ENCODE assay signal across 1 cellular context in genomic region chr16:89167425-89167941, GRCh38.
TF ChIP-seq lines count a peak whose summit lies in the region.

No MANE protein-coding gene starts in this region.

TF ChIP-seq in HepG2, 621 proteins besides CTCF, POLR2A, EP300 and RAD21 (continued from another document and continues in another):
- TF ChIP-seq ZNF281 (CRISPR knock-in tag; IDR thresholded peaks at IDR 0.05; ENCODE audit: borderline replicate concordance): peak; percentile 100
- TF ChIP-seq ELF3 (CRISPR knock-in tag; IDR thresholded peaks at IDR 0.05): peak; percentile 93
- no peak for TF ChIP-seq ZNF382 (CRISPR knock-in tag; IDR thresholded peaks at IDR 0.05; ENCODE audit: borderline replicate concordance)
- no peak for TF ChIP-seq SOX6 (IDR thresholded peaks at IDR 0.05)
- peak; percentile 84 for TF ChIP-seq SOX6 (CRISPR knock-in tag; IDR thresholded peaks at IDR 0.05)
- no peak for TF ChIP-seq ZNF737 (CRISPR knock-in tag; IDR thresholded peaks at IDR 0.05; ENCODE audit: borderline replicate concordance)
- TF ChIP-seq SRSF1 (optimal IDR thresholded peaks at IDR 0.05; ENCODE audit: low read depth, low read length): peak; percentile 15
- TF ChIP-seq JUN (CRISPR knock-in tag; IDR thresholded peaks at IDR 0.05): 0 out of 2 replicates have a peak, but pooled peaks have one; percentile 53
- peak; percentile 77; the same call in 1 of the 2 replicates for TF ChIP-seq ZKSCAN8 (CRISPR knock-in tag; IDR thresholded peaks at IDR 0.05; ENCODE audit: borderline replicate concordance)
- TF ChIP-seq KLF6 (CRISPR knock-in tag; IDR thresholded peaks at IDR 0.05): no peak
- no peak for TF ChIP-seq RNF219 (CRISPR knock-in tag; IDR thresholded peaks at IDR 0.05)
- TF ChIP-seq MXI1 (IDR thresholded peaks at IDR 0.05; ENCODE audit: borderline replicate concordance, low read depth, low read length): peak; percentile 77; the same call in 1 of the 3 replicates
- peak; percentile 73; the same call in 1 of the 2 replicates for TF ChIP-seq NFKB2 (CRISPR knock-in tag; IDR thresholded peaks at IDR 0.05; ENCODE audit: borderline replicate concordance)
- TF ChIP-seq ZNF616 (CRISPR knock-in tag; IDR thresholded peaks at IDR 0.05; ENCODE audit: low read depth): no peak
- TF ChIP-seq ZNF720 (CRISPR knock-in tag; IDR thresholded peaks at IDR 0.05): no peak
- TF ChIP-seq, protein P1, sequence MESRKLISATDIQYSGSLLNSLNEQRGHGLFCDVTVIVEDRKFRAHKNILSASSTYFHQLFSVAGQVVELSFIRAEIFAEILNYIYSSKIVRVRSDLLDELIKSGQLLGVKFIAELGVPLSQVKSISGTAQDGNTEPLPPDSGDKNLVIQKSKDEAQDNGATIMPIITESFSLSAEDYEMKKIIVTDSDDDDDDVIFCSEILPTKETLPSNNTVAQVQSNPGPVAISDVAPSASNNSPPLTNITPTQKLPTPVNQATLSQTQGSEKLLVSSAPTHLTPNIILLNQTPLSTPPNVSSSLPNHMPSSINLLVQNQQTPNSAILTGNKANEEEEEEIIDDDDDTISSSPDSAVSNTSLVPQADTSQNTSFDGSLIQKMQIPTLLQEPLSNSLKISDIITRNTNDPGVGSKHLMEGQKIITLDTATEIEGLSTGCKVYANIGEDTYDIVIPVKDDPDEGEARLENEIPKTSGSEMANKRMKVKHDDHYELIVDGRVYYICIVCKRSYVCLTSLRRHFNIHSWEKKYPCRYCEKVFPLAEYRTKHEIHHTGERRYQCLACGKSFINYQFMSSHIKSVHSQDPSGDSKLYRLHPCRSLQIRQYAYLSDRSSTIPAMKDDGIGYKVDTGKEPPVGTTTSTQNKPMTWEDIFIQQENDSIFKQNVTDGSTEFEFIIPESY (CRISPR knock-in tag; IDR thresholded peaks at IDR 0.05): peak; percentile 91
- TF ChIP-seq, protein P2, sequence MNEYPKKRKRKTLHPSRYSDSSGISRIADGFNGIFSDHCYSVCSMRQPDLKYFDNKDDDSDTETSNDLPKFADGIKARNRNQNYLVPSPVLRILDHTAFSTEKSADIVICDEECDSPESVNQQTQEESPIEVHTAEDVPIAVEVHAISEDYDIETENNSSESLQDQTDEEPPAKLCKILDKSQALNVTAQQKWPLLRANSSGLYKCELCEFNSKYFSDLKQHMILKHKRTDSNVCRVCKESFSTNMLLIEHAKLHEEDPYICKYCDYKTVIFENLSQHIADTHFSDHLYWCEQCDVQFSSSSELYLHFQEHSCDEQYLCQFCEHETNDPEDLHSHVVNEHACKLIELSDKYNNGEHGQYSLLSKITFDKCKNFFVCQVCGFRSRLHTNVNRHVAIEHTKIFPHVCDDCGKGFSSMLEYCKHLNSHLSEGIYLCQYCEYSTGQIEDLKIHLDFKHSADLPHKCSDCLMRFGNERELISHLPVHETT (CRISPR knock-in tag; conservative IDR thresholded peaks at IDR 0.05): peak; percentile 64; the same call in 1 of the 2 replicates
- no peak for TF ChIP-seq SYNCRIP (IDR thresholded peaks at IDR 0.05; ENCODE audit: insufficient read depth, low read depth, low read length)
- TF ChIP-seq ZBTB25 (CRISPR knock-in tag; IDR thresholded peaks at IDR 0.05): peak; percentile 65; the same call in 1 of the 2 replicates
- TF ChIP-seq NR2F1 (CRISPR knock-in tag; IDR thresholded peaks at IDR 0.05): peak; percentile 52 to 66; a peak in 2 of 4 replicates
- TF ChIP-seq FOXC1 (CRISPR knock-in tag; IDR thresholded peaks at IDR 0.05; ENCODE audit: borderline replicate concordance): peak; percentile 87
- TF ChIP-seq, protein P3, sequence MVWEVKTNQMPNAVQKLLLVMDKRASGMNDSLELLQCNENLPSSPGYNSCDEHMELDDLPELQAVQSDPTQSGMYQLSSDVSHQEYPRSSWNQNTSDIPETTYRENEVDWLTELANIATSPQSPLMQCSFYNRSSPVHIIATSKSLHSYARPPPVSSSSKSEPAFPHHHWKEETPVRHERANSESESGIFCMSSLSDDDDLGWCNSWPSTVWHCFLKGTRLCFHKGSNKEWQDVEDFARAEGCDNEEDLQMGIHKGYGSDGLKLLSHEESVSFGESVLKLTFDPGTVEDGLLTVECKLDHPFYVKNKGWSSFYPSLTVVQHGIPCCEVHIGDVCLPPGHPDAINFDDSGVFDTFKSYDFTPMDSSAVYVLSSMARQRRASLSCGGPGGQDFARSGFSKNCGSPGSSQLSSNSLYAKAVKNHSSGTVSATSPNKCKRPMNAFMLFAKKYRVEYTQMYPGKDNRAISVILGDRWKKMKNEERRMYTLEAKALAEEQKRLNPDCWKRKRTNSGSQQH (CRISPR knock-in tag; IDR thresholded peaks at IDR 0.05; ENCODE audit: low read depth): peak; percentile 83; the same call in 1 of the 2 replicates
- TF ChIP-seq FOXA3 (CRISPR knock-in tag; IDR thresholded peaks at IDR 0.05): peak; percentile 67
- no peak; the same call in 1 of the 2 replicates for TF ChIP-seq WIZ (CRISPR knock-in tag; IDR thresholded peaks at IDR 0.05)
- TF ChIP-seq ELF1 (CRISPR knock-in tag; IDR thresholded peaks at IDR 0.05): peak; percentile 83
- no peak for TF ChIP-seq SRSF4 (IDR thresholded peaks at IDR 0.05; ENCODE audit: low read depth, low read length, poor library complexity, severe bottlenecking)
- peak; percentile 95 for TF ChIP-seq TOPORS (CRISPR knock-in tag; IDR thresholded peaks at IDR 0.05)
- 0 out of 2 replicates have a peak, but pooled peaks have one; percentile 32 for TF ChIP-seq ZNF253 (CRISPR knock-in tag; IDR thresholded peaks at IDR 0.05; ENCODE audit: borderline replicate concordance)
- TF ChIP-seq ZNF225 (CRISPR knock-in tag; IDR thresholded peaks at IDR 0.05): peak; percentile 90; the same call in 1 of the 2 replicates
- TF ChIP-seq PLRG1 (conservative IDR thresholded peaks at IDR 0.05): no peak
- TF ChIP-seq ZNF672 (CRISPR knock-in tag; IDR thresholded peaks at IDR 0.05): no peak; the same call in 1 of the 2 replicates
- no peak; the same call in 1 of the 2 replicates for TF ChIP-seq ZNF563 (CRISPR knock-in tag; IDR thresholded peaks at IDR 0.05)
- TF ChIP-seq CBX5 (CRISPR knock-in tag; IDR thresholded peaks at IDR 0.05; ENCODE audit: borderline replicate concordance): peak; percentile 96
- TF ChIP-seq ZNF292 (CRISPR knock-in tag; IDR thresholded peaks at IDR 0.05; ENCODE audit: borderline replicate concordance, low read depth): no peak; the same call in 1 of the 2 replicates
- TF ChIP-seq KAT2B (IDR thresholded peaks at IDR 0.05; ENCODE audit: borderline replicate concordance, low read depth, low read length): no peak
- no peak for TF ChIP-seq ZFP36L1 (CRISPR knock-in tag; IDR thresholded peaks at IDR 0.05)
- TF ChIP-seq ZNF24 (IDR thresholded peaks at IDR 0.05): no peak
- peak; percentile 97 for TF ChIP-seq POGK (CRISPR knock-in tag; conservative IDR thresholded peaks at IDR 0.05)
- TF ChIP-seq HOXD1 (CRISPR knock-in tag; IDR thresholded peaks at IDR 0.05): no peak; the same call in 1 of the 2 replicates
- TF ChIP-seq HMGXB4 (CRISPR knock-in tag; IDR thresholded peaks at IDR 0.05; ENCODE audit: borderline replicate concordance in 1 of 2, low read depth in 1 of 2): peak; percentile 97 to 98
- TF ChIP-seq TOE1 (CRISPR knock-in tag; IDR thresholded peaks at IDR 0.05): peak; percentile 85; the same call in 1 of the 2 replicates
- TF ChIP-seq, protein P4, sequence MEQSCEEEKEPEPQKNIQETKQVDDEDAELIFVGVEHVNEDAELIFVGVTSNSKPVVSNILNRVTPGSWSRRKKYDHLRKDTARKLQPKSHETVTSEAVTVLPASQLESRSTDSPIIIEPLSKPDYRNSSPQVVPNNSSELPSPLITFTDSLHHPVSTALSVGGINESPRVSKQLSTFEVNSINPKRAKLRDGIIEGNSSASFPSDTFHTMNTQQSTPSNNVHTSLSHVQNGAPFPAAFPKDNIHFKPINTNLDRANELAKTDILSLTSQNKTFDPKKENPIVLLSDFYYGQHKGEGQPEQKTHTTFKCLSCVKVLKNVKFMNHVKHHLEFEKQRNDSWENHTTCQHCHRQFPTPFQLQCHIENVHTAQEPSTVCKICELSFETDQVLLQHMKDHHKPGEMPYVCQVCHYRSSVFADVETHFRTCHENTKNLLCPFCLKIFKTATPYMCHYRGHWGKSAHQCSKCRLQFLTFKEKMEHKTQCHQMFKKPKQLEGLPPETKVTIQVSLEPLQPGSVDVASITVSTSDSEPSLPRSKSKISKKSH (CRISPR knock-in tag; IDR thresholded peaks at IDR 0.05; ENCODE audit: borderline replicate concordance): peak; percentile 59; the same call in 1 of the 2 replicates
- TF ChIP-seq, protein P5, sequence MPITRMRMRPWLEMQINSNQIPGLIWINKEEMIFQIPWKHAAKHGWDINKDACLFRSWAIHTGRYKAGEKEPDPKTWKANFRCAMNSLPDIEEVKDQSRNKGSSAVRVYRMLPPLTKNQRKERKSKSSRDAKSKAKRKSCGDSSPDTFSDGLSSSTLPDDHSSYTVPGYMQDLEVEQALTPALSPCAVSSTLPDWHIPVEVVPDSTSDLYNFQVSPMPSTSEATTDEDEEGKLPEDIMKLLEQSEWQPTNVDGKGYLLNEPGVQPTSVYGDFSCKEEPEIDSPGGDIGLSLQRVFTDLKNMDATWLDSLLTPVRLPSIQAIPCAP (CRISPR knock-in tag; IDR thresholded peaks at IDR 0.05; ENCODE audit: low read depth): no peak
- TF ChIP-seq GATA4 (IDR thresholded peaks at IDR 0.05; ENCODE audit: borderline replicate concordance, low read depth): no peak
